ENCODE assay signal across 8 cellular contexts in the genomic region with DNA sequence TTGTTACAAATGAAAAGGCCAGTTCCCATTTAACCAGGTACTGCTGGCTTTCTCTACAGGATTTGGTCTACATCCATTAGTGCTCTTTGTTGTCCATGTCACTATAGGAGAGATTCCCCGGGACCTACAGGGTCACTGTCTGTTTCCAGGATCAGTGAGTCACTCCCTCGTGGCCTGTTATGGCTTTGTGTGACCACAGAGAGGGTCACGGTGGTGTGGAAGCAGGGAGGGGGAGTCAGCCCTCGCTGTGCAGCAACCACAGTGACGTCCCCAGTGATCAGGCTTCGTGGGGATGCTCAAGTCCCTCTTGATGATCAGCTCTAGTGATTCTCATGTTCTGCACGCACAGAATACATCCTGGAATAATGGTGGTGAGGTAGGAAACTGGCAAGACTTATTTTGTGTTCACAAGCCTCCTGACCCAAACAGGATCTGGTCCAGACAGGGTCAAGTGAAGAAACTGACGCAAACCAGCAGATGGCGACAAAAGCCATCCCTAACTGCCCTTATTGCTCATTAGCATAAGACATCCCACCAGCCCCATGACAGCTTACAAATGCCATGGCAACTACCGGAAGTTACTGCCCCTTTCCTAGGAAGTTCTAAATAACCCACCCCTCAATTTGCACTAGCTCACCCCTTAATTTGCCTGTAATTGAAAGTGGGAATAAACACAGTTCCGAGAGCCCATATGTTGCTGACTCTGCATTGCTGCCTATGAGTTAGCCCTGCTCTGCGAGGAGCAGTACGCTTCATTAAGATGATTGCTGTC.
DNase-seq lines count a peak whose midpoint lies in the region; ATAC-seq, FAIRE-seq and TF ChIP-seq lines count a peak whose summit lies in the region.

No MANE protein-coding gene starts in this region.

- no peak overlapping the region for H3K4me2 ChIP-seq in Karpas-422 (ENCODE audit: low read depth, low read length, poor library complexity, severe bottlenecking)

- H3K36me3 ChIP-seq in Karpas-422 (ENCODE audit: insufficient read depth, low read length) (no peaks in the 10 kb centered on the region), heart right ventricle (no peaks in the 10 kb centered on the region)

- H2AFZ ChIP-seq in Karpas-422 (ENCODE audit: low read length): peak overlapping the region; percentile 27; the same call in 1 of the 2 replicates

- H3K9me3 ChIP-seq in Karpas-422 (ENCODE audit: low read length) (no peaks in the 10 kb centered on the region), heart right ventricle (peaks cover 0 to 3% (median 0%) of the 10 kb centered on the region in 11 donors)

- TF ChIP-seq CTCF in GM13976 (IDR thresholded peaks at IDR 0.05; ENCODE audit: borderline replicate concordance, control extremely low read depth, extremely low read depth, insufficient read depth, missing control alignments): peak; percentile 24
- peak in 7 of 9 donors; percentile 30 to 55 (median 39) for TF ChIP-seq CTCF in heart right ventricle (IDR thresholded peaks at IDR 0.05)

- intact Hi-C loops in heart right ventricle (cut with DNase I): no loop called here

- in situ Hi-C loops in GM13976 (cut with MboI; ENCODE audit: low sequenced_read_pairs, unreplicated experiment): no loop called here

- ATAC-seq in heart right ventricle: peak in 5 of 8 donors; percentile 40 to 75 (median 51)
- ATAC-seq in stimulated activated naive CD8-positive, alpha-beta T cell treated with anti-CD3 and anti-CD28 coated beads, Interleukin-15, Interleukin-2, amounts not matched to agents 100 U/mL and 50 U/mL, for 24 hours: peak; percentile 59

- H3K79me2 ChIP-seq in Karpas-422 (ENCODE audit: low read length): no peaks in the 10 kb centered on the region

- H4K20me1 ChIP-seq in Karpas-422 (ENCODE audit: insufficient read depth, low read depth, low read length): no peaks in the 10 kb centered on the region

- no peaks in the 10 kb centered on the region for H3K9me2 ChIP-seq in Karpas-422 (replicated peaks; ENCODE audit: insufficient read depth, low read length)

- FAIRE-seq in TTC549 (lab: Jason Lieb, UNC): peak; percentile 79

- H3K27ac ChIP-seq in Karpas-422 (ENCODE audit: low read length) (no peak overlapping the region), heart right ventricle (no peak overlapping the region)

- 78 to 85% methylated on average over 13 of the region's 13 CpGs for WGBS in heart right ventricle, 2 donors

- H3K4me1 ChIP-seq in Karpas-422 (ENCODE audit: low read length): peaks cover 22% of the 10 kb centered on the region
- H3K4me1 ChIP-seq in heart right ventricle: peaks cover 0 to 17% (median 0%) of the 10 kb centered on the region in 9 donors

- no peak overlapping the region for H3K9ac ChIP-seq in Karpas-422 (ENCODE audit: low read length)

- peak; percentile 38 for DNase-seq in CMK (ENCODE audit: low read depth)
- peak; percentile 30 for DNase-seq in GM13976 (ENCODE audit: low spot score)
- DNase-seq in Karpas-422: peak; percentile 90
- peak in 1 of 2 donors; percentile 14 for DNase-seq in heart right ventricle
- peak; percentile 32 for DNase-seq in stimulated activated naive CD8-positive, alpha-beta T cell treated with anti-CD3 and anti-CD28 coated beads, Interleukin-15, Interleukin-2, amounts not matched to agents 100 U/mL and 50 U/mL, for 24 hours
- no peak for DNase-seq in activated CD8-positive, alpha-beta memory T cell treated with anti-CD3 and anti-CD28 coated beads, Interleukin-2, amount 50 U/mL, for 48 hours
- no peak for DNase-seq in activated gamma-delta T cell treated with Interleukin-2 at 50 U/mL for 16 hours

- H3K27me3 ChIP-seq in Karpas-422 (ENCODE audit: low read length) (no peaks in the 10 kb centered on the region), heart right ventricle (no peaks in the 10 kb centered on the region)

- H3K4me3 ChIP-seq in Karpas-422 (ENCODE audit: low read length) (no peak overlapping the region), heart right ventricle (no peak overlapping the region)

Comparison
In these comparisons a context has a peak if more than half of its experiments do, and no peak if none do; other contexts are left out.
1. DNase-seq: peak in CMK (single experiment), GM13976 (single experiment), Karpas-422 (single experiment) and stimulated activated naive CD8-positive, alpha-beta T cell treated with anti-CD3 and anti-CD28 coated beads, Interleukin-15, Interleukin-2, amounts not matched to agents 100 U/mL and 50 U/mL, for 24 hours (single experiment); none in activated CD8-positive, alpha-beta memory T cell treated with anti-CD3 and anti-CD28 coated beads, Interleukin-2, amount 50 U/mL, for 48 hours (single experiment) and activated gamma-delta T cell treated with Interleukin-2 at 50 U/mL for 16 hours (single experiment).